Comparison of ENCODE assay signal across 8 cellular contexts in the genomic region with DNA sequence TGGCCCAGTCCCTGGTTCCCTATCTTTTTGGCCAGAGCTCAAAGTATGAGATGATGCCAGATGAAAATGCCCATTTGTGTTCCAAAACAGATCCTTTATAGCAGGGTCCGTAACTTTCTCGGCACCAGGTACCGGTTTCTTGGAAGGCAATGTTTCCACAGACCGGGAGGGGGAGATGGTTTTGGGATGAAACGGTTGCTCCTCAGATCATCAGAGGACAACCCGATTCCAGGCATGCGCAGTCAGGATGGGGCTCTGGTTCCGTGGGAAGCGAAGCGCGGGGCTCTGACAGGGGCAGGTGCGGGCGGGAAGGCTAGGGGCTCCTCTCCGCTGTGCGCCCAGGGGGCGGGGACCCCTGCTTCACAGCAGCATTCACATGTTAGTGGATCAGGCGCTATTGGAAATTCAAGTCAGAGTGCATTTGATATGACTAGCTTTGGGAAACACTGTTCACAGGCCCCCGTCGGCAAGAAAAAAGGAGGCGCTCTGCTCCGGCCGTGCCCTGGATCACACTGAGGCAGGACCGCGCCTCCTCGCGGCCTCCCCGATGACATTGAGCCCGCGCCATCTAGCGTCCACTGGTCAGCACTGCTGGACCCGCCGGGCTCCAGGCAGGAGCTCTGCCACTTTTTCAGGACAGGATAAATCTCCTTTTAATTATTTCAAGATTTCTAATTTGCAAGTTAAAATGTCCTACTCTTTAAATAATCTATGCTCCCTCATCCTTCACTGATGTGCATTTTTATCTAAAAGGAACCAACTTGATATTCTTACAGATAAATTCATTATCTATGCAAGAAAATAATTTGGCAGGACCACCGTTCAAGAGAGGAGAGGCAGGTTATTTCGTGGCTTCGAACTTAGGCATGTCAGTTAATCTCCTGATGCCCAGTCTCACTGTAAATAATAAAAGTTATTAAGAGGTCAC.
DNase-seq lines count a peak whose midpoint lies in the region; ATAC-seq, FAIRE-seq and TF ChIP-seq lines count a peak whose summit lies in the region.

No MANE protein-coding gene starts in this region.

- H4K20me1 ChIP-seq in neural cell (ENCODE audit: insufficient read depth), result no peaks in the 10 kb centered on the region

- no peak overlapping the region for H3K9ac ChIP-seq in neural cell (ENCODE audit: low read length)

- no peaks in the 10 kb centered on the region for H3K9me2 ChIP-seq in neural cell (ENCODE audit: insufficient read depth, low read length)

- H3K27me3 ChIP-seq in neural cell (ENCODE audit: insufficient read depth, low read depth, low read length), result no peaks in the 10 kb centered on the region

- no peaks in the 10 kb centered on the region for H3K36me3 ChIP-seq in neural cell (ENCODE audit: insufficient read depth, low read length)

- no peak overlapping the region for H3K4me2 ChIP-seq in neural cell (ENCODE audit: low read length)

- no peak overlapping the region for H2AFZ ChIP-seq in neural cell (ENCODE audit: low read depth, low read length)

- H3F3A ChIP-seq in neural cell (ENCODE audit: insufficient read depth, low read length, poor library complexity, severe bottlenecking), result no peaks in the 10 kb centered on the region

- H3K9me3 ChIP-seq in neural cell (ENCODE audit: low read length), result no peaks in the 10 kb centered on the region

- POLR2A ChIA-PET in RWPE1 (lab: Yijun Ruan, JAX; ENCODE audit: low non-redundant PET), result no interaction called here

- DNase-seq in RWPE1 (ENCODE audit: low spot score) (peak; percentile 91), foreskin fibroblast (peak; percentile 73 to 94)
- DNase-seq in activated effector memory CD4-positive, alpha-beta T cell treated with Interleukin-2 at 50 U/mL for 16 hours, result peak; percentile 44
- DNase-seq in stimulated activated naive CD4-positive, alpha-beta T cell (lab: John Stamatoyannopoulos, UW), result peak in 5 of 6 experiments; percentile 41 to 57 (median 46)

- H3K27ac ChIP-seq in RWPE1, result peak overlapping the region; percentile 58
- H3K27ac ChIP-seq in neural cell (ENCODE audit: low read length), result no peak overlapping the region

- CTCF ChIA-PET in RWPE1 (lab: Yijun Ruan, JAX), result interaction anchor here (0.5 to 7.1 kb wide), 59 partner anchors 8 to 1273 kb away, joined by 3 to 132 read pairs (median 4); a partner anchor contains a TSS

- peak; percentile 73 for FAIRE-seq in G401.6 (lab: Jason Lieb, UNC)

- peak overlapping the region; percentile 40 to 53 for H3K4me3 ChIP-seq in foreskin fibroblast (ENCODE audit: low read depth in 1 of 2, low read length in 2 of 2)
- peak overlapping the region; percentile 55 for H3K4me3 ChIP-seq in neural cell (ENCODE audit: low read length)

- no peak for TF ChIP-seq EP300 in neural cell (conservative IDR thresholded peaks at IDR 0.05; ENCODE audit: poor library complexity, severe bottlenecking)

- no peaks in the 10 kb centered on the region for H3K79me2 ChIP-seq in neural cell (replicated peaks; ENCODE audit: insufficient read depth, low read length)

- peak; percentile 85 for TF ChIP-seq RAD21 in neural cell (conservative IDR thresholded peaks at IDR 0.05)

- peak; percentile 51 for ATAC-seq in HG03280 (IDR thresholded peaks at IDR 0.05; ENCODE audit: unreplicated experiment)
- ATAC-seq in GM21390 (IDR thresholded peaks at IDR 0.05; ENCODE audit: unreplicated experiment), result no peak

- TF ChIP-seq CTCF in RWPE1 (conservative IDR thresholded peaks at IDR 0.05; ENCODE audit: low read depth), result peak; percentile 100
- peak; percentile 100 for TF ChIP-seq CTCF in foreskin fibroblast (IDR thresholded peaks at IDR 0.05; ENCODE audit: low read depth, low read length)
- TF ChIP-seq CTCF in neural cell (IDR thresholded peaks at IDR 0.05; ENCODE audit: poor library complexity, severe bottlenecking), result peak; percentile 92

TF ChIP-seq in neural cell, 6 proteins besides CTCF, POLR2A, EP300 and RAD21:
- TF ChIP-seq SMC3 (conservative IDR thresholded peaks at IDR 0.05; ENCODE audit: poor library complexity) (peak; percentile 92), TAF1 (IDR thresholded peaks at IDR 0.05; ENCODE audit: low read depth) (no peak)
